Comparison of ENCODE assay signal across 19 cellular contexts in genomic region chr20:22456109-22456508, GRCh38.
"Had no signal": no experiment of that assay in that cellular context is flagged by ENCODE, and none has a peak within 500 bp of the region (broad histone marks: within the 10 kb centered on the region; RNA-seq: fewer than 3 reads in every experiment).

No MANE protein-coding gene starts in this region.

- DNase-seq: activated CD4-positive, alpha-beta T cell treated with anti-CD3 and anti-CD28 coated beads for 1 hour; activated CD4-positive, alpha-beta T cell treated with anti-CD3 and anti-CD28 coated beads, Interleukin-2, amount 50 U/mL, for 4 hours; activated CD8-positive, alpha-beta memory T cell treated with anti-CD3 and anti-CD28 coated beads for 24 hours; activated CD8-positive, alpha-beta memory T cell treated with anti-CD3 and anti-CD28 coated beads, Interleukin-2, amount 50 U/mL, for 4 hours; activated naive CD4-positive, alpha-beta T cell; activated T-cell treated with anti-CD3 and anti-CD28 coated beads, Interleukin-2, amount 50 U/mL, for 24 hours; adrenal gland; brain microvascular endothelial cell; caudate nucleus; dermis blood vessel endothelial cell; effector CD8-positive, alpha-beta T cell; foreskin keratinocyte; left ventricle myocardium superior; mammary epithelial cell; midbrain; right lobe of liver; stimulated activated CD4-positive, alpha-beta T cell treated with anti-CD3 and anti-CD28 coated beads, Interleukin-1b, Interleukin-23, amount 100 ng/mL, for 48 hours; substantia nigra; upper lobe of right lung had no signal
